Comparison of ENCODE assay signal across 13 cellular contexts in the genomic region with DNA sequence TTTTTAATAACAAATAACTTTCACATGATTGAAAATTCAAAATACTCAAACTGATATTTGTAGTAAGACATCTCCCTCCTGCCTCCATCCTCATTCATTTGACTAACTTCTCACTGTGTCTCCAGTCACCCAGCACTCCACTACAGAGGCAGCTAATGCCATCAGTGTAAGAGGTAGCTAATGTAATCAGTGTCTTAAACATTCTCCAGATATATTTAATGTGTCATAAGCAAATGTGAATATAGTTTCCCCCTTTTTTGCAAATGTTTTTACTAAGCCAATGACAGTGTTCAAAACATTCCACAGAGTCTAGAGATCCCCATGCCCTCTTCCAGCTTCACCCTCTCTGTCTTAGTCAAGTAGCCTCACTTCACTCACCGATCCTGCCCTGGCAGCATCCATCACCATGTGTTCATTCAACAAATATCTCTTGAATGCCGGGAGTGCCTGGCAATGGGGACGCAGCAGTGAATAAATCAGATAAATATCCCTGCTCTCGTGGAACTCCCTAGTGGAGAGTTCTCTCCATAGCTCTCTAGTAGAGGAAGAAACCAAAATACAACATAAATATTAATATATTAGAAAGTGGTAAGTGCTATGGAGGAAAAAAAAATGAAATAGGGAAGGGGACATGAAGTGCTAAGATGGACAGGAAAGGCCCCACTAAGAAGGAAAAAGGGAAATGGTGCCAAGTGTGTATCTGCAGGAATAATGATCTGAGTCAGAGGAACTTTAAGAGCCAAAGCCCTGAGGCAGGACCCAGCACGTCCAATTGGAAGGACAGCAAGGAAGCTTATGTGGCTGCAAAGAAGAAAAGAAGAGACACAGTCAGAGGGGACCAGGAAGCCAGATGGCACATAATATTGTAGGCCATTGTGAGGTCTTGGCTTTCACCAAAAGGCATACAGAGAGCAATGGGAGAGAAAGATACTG. TPM values are rescaled to one million over a fixed set of nuclear protein-coding genes. Genes with fewer than 3 reads are reported as not detected.
DNase-seq lines count a peak whose midpoint lies in the region; ATAC-seq and TF ChIP-seq lines count a peak whose summit lies in the region.
"Had no signal": no experiment of that assay in that cellular context is flagged by ENCODE, and none has a peak within 500 bp of the region (broad histone marks: within the 10 kb centered on the region; RNA-seq: fewer than 3 reads in every experiment).

No MANE protein-coding gene starts in this region.

- no peak for ATAC-seq in GM19455 (IDR thresholded peaks at IDR 0.05; ENCODE audit: unreplicated experiment)
- ATAC-seq: natural killer cell had no signal

- H3K36me3 ChIP-seq in MG63: peaks cover 68% of the 10 kb centered on the region
- H3K36me3 ChIP-seq: uterus had no signal

- no peaks in the 10 kb centered on the region for H3K27me3 ChIP-seq in MG63
- H3K27me3 ChIP-seq: uterus had no signal

- DNase-seq in AG10803 (ENCODE audit: low read depth) (peak; percentile 82), MG63 (peak; percentile 100), cerebellar cortex (ENCODE audit: low spot score) (peak; percentile 45), kidney tubule cell (ENCODE audit: low spot score) (peak; percentile 17), RPMI8226 (no peak), NOMO-1 treated with DMSO at 0.1 percent for 48 hours (lab: John Stamatoyannopoulos, UW; ENCODE audit: unreplicated experiment) (no peak), NCI-H1930 (lab: John Stamatoyannopoulos, UW) (no peak)
- DNase-seq: activated naive CD4-positive, alpha-beta T cell; effector memory CD4-positive, alpha-beta T cell; natural killer cell; NCI-H1092; uterus had no signal

- H3K9me3 ChIP-seq in MG63: peaks cover 21% of the 10 kb centered on the region
- H3K9me3 ChIP-seq: uterus had no signal

- H3K4me3 ChIP-seq in AG10803 (ENCODE audit: low read length): peak overlapping the region; percentile 11
- 0 out of 2 replicates have a peak overlapping the region, but pooled peaks have one; percentile 1 for H3K4me3 ChIP-seq in MG63
- H3K4me3 ChIP-seq: uterus had no signal

- TF ChIP-seq CTCF in AG10803 (conservative IDR thresholded peaks at IDR 0.05; ENCODE audit: low read length): peak; percentile 41

RNA-seq across cellular contexts. Expression of a gene that starts 18.7 kb away (rescaled TPM):
- 92.3 and 119 TPM in 2 replicates for total RNA-seq in MG63 (2014; rRNA removed; shearing (Covaris generic); ENCODE audit: low replicate concordance)

RNA-seq across cellular contexts. Expression of a gene that starts 30.3 kb away (rescaled TPM):
- 244 and 278 TPM in 2 replicates for total RNA-seq in MG63 (2014; rRNA removed; shearing (Covaris generic); ENCODE audit: low replicate concordance)

Comparison
In these comparisons a context has a peak if more than half of its experiments do, and no peak if none do; other contexts are left out.
1. DNase-seq: peak in AG10803 (single experiment), MG63 (single experiment), cerebellar cortex (single experiment) and kidney tubule cell (single experiment); none in RPMI8226 (single experiment), NOMO-1 treated with DMSO at 0.1 percent for 48 hours (single experiment) and NCI-H1930 (0 of 2).